In genomic region chr18:71370095-71370494, GRCh38 we compare ENCODE assay signal across 31 cellular contexts.
"Had no signal": no experiment of that assay in that cellular context is flagged by ENCODE, and none has a peak within 500 bp of the region (broad histone marks: within the 10 kb centered on the region; RNA-seq: fewer than 3 reads in every experiment).

No MANE protein-coding gene starts in this region.

- FAIRE-seq: colon had no signal

- H3K4me3 Mint-ChIP-seq: activated CD4-positive, alpha-beta memory T cell treated with anti-CD3 and anti-CD28 coated beads, Interleukin-2, amount 10 ng/mL, durations not matched to agents 7 days and 5 days; activated CD8-positive, alpha-beta memory T cell treated with anti-CD3 and anti-CD28 coated beads, Interleukin-2, amount 10 ng/mL, durations not matched to agents 7 days and 5 days; activated naive CD8-positive, alpha-beta T cell treated with anti-CD3 and anti-CD28 coated beads for 36 hours; activated T-cell treated with anti-CD3 and anti-CD28 coated beads, Interleukin-2, amount 50 U/mL, for 72 hours; activated T-helper 17 cell treated with anti-CD3 and anti-CD28 coated beads, Interleukin-2, amount 50 U/mL, for 72 hours had no signal

- H3K27ac ChIP-seq: brain microvascular endothelial cell, WERI-Rb-1 had no signal

- H3K27me3 ChIP-seq: brain microvascular endothelial cell had no signal

- H3K36me3 ChIP-seq: brain microvascular endothelial cell, WERI-Rb-1 had no signal

- DNase-seq: activated CD4-positive, alpha-beta memory T cell treated with anti-CD3 and anti-CD28 coated beads, Interleukin-2, amount 10 ng/mL, durations not matched to agents 7 days and 5 days; activated CD4-positive, alpha-beta T cell treated with anti-CD3 and anti-CD28 coated beads for 1 hour; activated CD4-positive, alpha-beta T cell treated with anti-CD3 and anti-CD28 coated beads for 48 hours; activated CD4-positive, CD25-positive, alpha-beta regulatory T cell; activated CD8-positive, alpha-beta memory T cell treated with anti-CD3 and anti-CD28 coated beads for 24 hours; activated CD8-positive, alpha-beta memory T cell treated with anti-CD3 and anti-CD28 coated beads, Interleukin-2, amount 10 ng/mL, durations not matched to agents 7 days and 5 days; activated CD8-positive, alpha-beta memory T cell treated with anti-CD3 and anti-CD28 coated beads, Interleukin-2, amount 50 U/mL, for 48 hours; activated effector memory CD4-positive, alpha-beta T cell treated with anti-CD3 and anti-CD28 coated beads, Interleukin-2, amount 50 U/mL, for 16 hours; activated naive CD4-positive, alpha-beta T cell; activated naive CD4-positive, alpha-beta T cell treated with anti-CD3 and anti-CD28 coated beads, Interleukin-2, amount 50 U/mL, for 16 hours; activated naive CD8-positive, alpha-beta T cell treated with anti-CD3 and anti-CD28 coated beads for 36 hours; activated T-cell treated with anti-CD3 and anti-CD28 coated beads, Interleukin-2, amount 50 U/mL, for 72 hours; amniotic stem cell; aorta; brain microvascular endothelial cell; central memory CD4-positive, alpha-beta T cell; NCI-H1105; NCI-H1436; NCI-H1694; NCI-H1930; NCI-H345; NCI-H524 treated with DMSO at 0.1 percent for 48 hours; NK-92 treated with Interleukin-12 subunit alpha and Interleukin-12 subunit beta, amount 100 ng/mL, for 24 hours; Right ventricle myocardium superior; SW 1271; T-helper 1 cell; T-helper 2 cell; T-helper 9 cell; WERI-Rb-1 had no signal

- H3K36me3 Mint-ChIP-seq: activated CD8-positive, alpha-beta memory T cell treated with anti-CD3 and anti-CD28 coated beads, Interleukin-2, amount 10 ng/mL, durations not matched to agents 7 days and 5 days had no signal

- H3K27me3 Mint-ChIP-seq: activated CD4-positive, alpha-beta memory T cell treated with anti-CD3 and anti-CD28 coated beads, Interleukin-2, amount 10 ng/mL, durations not matched to agents 7 days and 5 days; activated CD8-positive, alpha-beta memory T cell treated with anti-CD3 and anti-CD28 coated beads, Interleukin-2, amount 10 ng/mL, durations not matched to agents 7 days and 5 days; activated naive CD8-positive, alpha-beta T cell treated with anti-CD3 and anti-CD28 coated beads for 36 hours; activated T-helper 17 cell treated with anti-CD3 and anti-CD28 coated beads, Interleukin-2, amount 50 U/mL, for 72 hours had no signal

- H3K4me1 Mint-ChIP-seq: activated CD4-positive, alpha-beta memory T cell treated with anti-CD3 and anti-CD28 coated beads, Interleukin-2, amount 10 ng/mL, durations not matched to agents 7 days and 5 days; activated CD8-positive, alpha-beta memory T cell treated with anti-CD3 and anti-CD28 coated beads, Interleukin-2, amount 10 ng/mL, durations not matched to agents 7 days and 5 days; activated naive CD8-positive, alpha-beta T cell treated with anti-CD3 and anti-CD28 coated beads for 36 hours; activated T-helper 17 cell treated with anti-CD3 and anti-CD28 coated beads, Interleukin-2, amount 50 U/mL, for 72 hours had no signal

- ATAC-seq: activated CD8-positive, alpha-beta memory T cell treated with anti-CD3 and anti-CD28 coated beads, Interleukin-2, amount 10 ng/mL, durations not matched to agents 7 days and 5 days; activated T-cell treated with anti-CD3 and anti-CD28 coated beads, Interleukin-2, amount 50 U/mL, for 72 hours; activated T-helper 17 cell treated with anti-CD3 and anti-CD28 coated beads, Interleukin-2, amount 50 U/mL, for 72 hours had no signal
